Comparison of ENCODE assay signal across 14 cellular contexts in genomic region chr15:90681480-90681879, GRCh38.
A peak's percentile ranks its signal among the peaks of the same experiment; 100 is the strongest.
DNase-seq lines count a peak whose midpoint lies in the region; ATAC-seq, FAIRE-seq and TF ChIP-seq lines count a peak whose summit lies in the region.
"Had no signal": no experiment of that assay in that cellular context is flagged by ENCODE, and none has a peak within 500 bp of the region (broad histone marks: within the 10 kb centered on the region; RNA-seq: fewer than 3 reads in every experiment).

No MANE protein-coding gene starts in this region.

- DNase-seq in H54 (ENCODE audit: insufficient read length, low spot score) = peak; percentile 36
- peak; percentile 91 for DNase-seq in amniotic epithelial cell (ENCODE audit: low read depth)
- DNase-seq in foreskin fibroblast = peak; percentile 92 to 95
- DNase-seq in NCI-H1694 treated with DMSO at 0.1 percent for 48 hours (lab: John Stamatoyannopoulos, UW) = no peak
- DNase-seq in RWPE1 (ENCODE audit: low spot score) = no peak
- DNase-seq in GM19238 (ENCODE audit: insufficient read length, low spot score) = no peak
- DNase-seq: activated CD4-positive, alpha-beta T cell treated with anti-CD3 and anti-CD28 coated beads for 36 hours; lower lobe of right lung had no signal

- POLR2A ChIA-PET in RWPE1 (lab: Yijun Ruan, JAX; ENCODE audit: low non-redundant PET) = no interaction called here

- peaks cover 0 to 19% (median 4%) of the 10 kb centered on the region in 5 donors for H3K4me1 ChIP-seq in subcutaneous abdominal adipose tissue (ENCODE audit: control insufficient read depth in 5 of 5, insufficient read depth in 5 of 5, low read length in 5 of 5)
- H3K4me1 ChIP-seq: foreskin keratinocyte had no signal

- CTCF ChIA-PET in RWPE1 (lab: Yijun Ruan, JAX) = interaction anchor here (0.6 to 1.2 kb wide), 2 partner anchors 12 to 389 kb away, joined by 3 read pairs; no protein-coding TSS in a partner anchor

- H3K36me3 ChIP-seq in subcutaneous abdominal adipose tissue (ENCODE audit: control insufficient read depth in 5 of 5, insufficient read depth in 5 of 5, low read length in 5 of 5) = no peaks in the 10 kb centered on the region
- H3K36me3 ChIP-seq: lower lobe of right lung had no signal

- H3K27ac ChIP-seq in subcutaneous abdominal adipose tissue (ENCODE audit: low read depth, low read length) (peak overlapping the region; percentile 63), RWPE1 (no peak overlapping the region)
- H3K27ac ChIP-seq: foreskin keratinocyte, KMS-11 had no signal

- H3K9me3 ChIP-seq in subcutaneous abdominal adipose tissue (ENCODE audit: control insufficient read depth in 5 of 5, low read length in 5 of 5) = no peaks in the 10 kb centered on the region
- H3K9me3 ChIP-seq: lower lobe of right lung had no signal

- H3K4me3 ChIP-seq in foreskin fibroblast (ENCODE audit: low read depth in 1 of 2, low read length in 2 of 2) (no peak overlapping the region), subcutaneous abdominal adipose tissue (ENCODE audit: low read depth in 1 of 5, low read length in 5 of 5) (no peak overlapping the region)
- H3K4me3 ChIP-seq: GM12878, lower lobe of right lung had no signal

- no peak for ATAC-seq in HG03280 (IDR thresholded peaks at IDR 0.05; ENCODE audit: unreplicated experiment)
- ATAC-seq: activated CD4-positive, alpha-beta T cell treated with anti-CD3 and anti-CD28 coated beads for 36 hours; activated naive CD4-positive, alpha-beta T cell treated with anti-CD3 and anti-CD28 coated beads, Interleukin-2, amount 50 U/mL, for 72 hours; GM12878; lower lobe of right lung had no signal

- TF ChIP-seq POLR2A in H54 (IDR thresholded peaks at IDR 0.05; ENCODE audit: low read depth, low read length) = no peak

- TF ChIP-seq CTCF in foreskin fibroblast (IDR thresholded peaks at IDR 0.05; ENCODE audit: low read depth, low read length) (no peak), RWPE1 (conservative IDR thresholded peaks at IDR 0.05; ENCODE audit: low read depth) (no peak)

- peak overlapping the region in 1 of 5 donors; percentile 9 for H3K9ac ChIP-seq in subcutaneous abdominal adipose tissue (ENCODE audit: low read length in 5 of 5)
- H3K9ac ChIP-seq: KMS-11 had no signal

- H3K27me3 ChIP-seq in subcutaneous abdominal adipose tissue (ENCODE audit: control insufficient read depth in 5 of 5, insufficient read depth in 4 of 5, low read length in 5 of 5) = no peaks in the 10 kb centered on the region

- no peak for FAIRE-seq in H54 (lab: Jason Lieb, UNC)
- FAIRE-seq: GM12878 had no signal

Comparison
In these comparisons a context has a peak if more than half of its experiments do, and no peak if none do; other contexts are left out.
1. DNase-seq: peak in H54 (single experiment), amniotic epithelial cell (single experiment) and foreskin fibroblast (2 of 2); none in NCI-H1694 treated with DMSO at 0.1 percent for 48 hours (single experiment), RWPE1 (single experiment) and GM19238 (single experiment).